8 cellular contexts compared by ENCODE assay signal in genomic region chr3:48684480-48685143, GRCh38. TPM values are rescaled to one million over a fixed set of nuclear protein-coding genes. Genes with fewer than 3 reads are reported as not detected.
DNase-seq lines count a peak whose midpoint lies in the region; ATAC-seq and TF ChIP-seq lines count a peak whose summit lies in the region.

No MANE protein-coding gene starts in this region.

- H3K9me3 ChIP-seq in left ventricle myocardium inferior (replicated peaks) (no peaks in the 10 kb centered on the region), smooth muscle cell (replicated peaks; ENCODE audit: low read depth) (no peaks in the 10 kb centered on the region)

- peaks cover 15% of the 10 kb centered on the region for H3K79me2 ChIP-seq in smooth muscle cell (ENCODE audit: low read depth)

- H4K20me1 ChIP-seq in smooth muscle cell (ENCODE audit: low read depth): peaks cover 28% of the 10 kb centered on the region

- TF ChIP-seq CTCF in WTC11 (IDR thresholded peaks at IDR 0.05) (no peak), left ventricle myocardium inferior (IDR thresholded peaks at IDR 0.05; ENCODE audit: borderline replicate concordance) (no peak), smooth muscle cell (IDR thresholded peaks at IDR 0.05; ENCODE audit: borderline replicate concordance, insufficient read depth, poor library complexity, severe bottlenecking) (no peak)

- ATAC-seq in Right ventricle myocardium inferior (peak; percentile 30), WTC11 (no peak)

- H3K27me3 Mint-ChIP-seq in WTC11 (ENCODE audit: low read depth): no peaks in the 10 kb centered on the region

- intact Hi-C loops in Right ventricle myocardium inferior (cut with DNase I): loop anchor here (2.0 kb wide), 3 partner anchors 32 to 56 kb away; partner anchors contain the start of genes IP6K2 and SLC26A6
- intact Hi-C loops in cardiac septum (cut with DNase I): loop anchor here (2.0 to 5.0 kb wide), 2 partner anchors 50 to 163 kb away; partner anchors contain the start of genes PRKAR2A and SLC26A6
- intact Hi-C loops in left ventricle myocardium inferior (cut with micrococcal nuclease): no loop called here

- H3F3A ChIP-seq in smooth muscle cell (ENCODE audit: low read depth): peaks cover 25% of the 10 kb centered on the region

- 74% methylated on average over 7 of the region's 7 CpGs for WGBS in smooth muscle cell (ENCODE audit: low lambda C conversion rate)

- peak overlapping the region; percentile 89 for H3K4me3 Mint-ChIP-seq in WTC11

- no peak overlapping the region for H3K9ac ChIP-seq in smooth muscle cell (ENCODE audit: low read depth)

- peak; percentile 80 for DNase-seq in Right ventricle myocardium inferior (ENCODE audit: missing footprints)
- no peak for DNase-seq in cardiac septum (ENCODE audit: low spot score)
- no peak for DNase-seq in WTC11 (ENCODE audit: low spot score)
- peak; percentile 68 for DNase-seq in left ventricle myocardium inferior
- DNase-seq in smooth muscle cell (lab: John Stamatoyannopoulos, UW; ENCODE audit: unreplicated experiment): no peak
- no peak for DNase-seq in stimulated activated naive CD4-positive, alpha-beta T cell (lab: John Stamatoyannopoulos, UW)
- no peak for DNase-seq in ureter (ENCODE audit: low spot score)
- DNase-seq in NCI-H1105 (lab: John Stamatoyannopoulos, UW): no peak

- CTCF ChIA-PET in WTC11 (lab: Charles Lee): interaction anchor here (0.7 to 2.4 kb wide), 8 partner anchors 20 to 409 kb away, joined by 3 to 13 read pairs (median 4); partner anchors contain the start of genes IP6K2, QRICH1 and SLC26A6

- POLR2A ChIA-PET in WTC11 (lab: Charles Lee): interaction anchor here (0.9 to 1.3 kb wide), 3 partner anchors 11 to 32 kb away, joined by 3 to 8 read pairs (median 4); partner anchors contain the start of gene IP6K2

- no peak overlapping the region; the same call in 1 of the 2 replicates for H3K27ac Mint-ChIP-seq in WTC11

- peaks cover 52% of the 10 kb centered on the region for H3K36me3 Mint-ChIP-seq in WTC11

- peak overlapping the region; percentile 94 for H3K27ac ChIP-seq in left ventricle myocardium inferior (replicated peaks)
- H3K27ac ChIP-seq in smooth muscle cell (ENCODE audit: low read depth): no peak overlapping the region

- H3K4me1 ChIP-seq in left ventricle myocardium inferior (peaks cover 56% of the 10 kb centered on the region), smooth muscle cell (ENCODE audit: low read depth) (peaks cover 11% of the 10 kb centered on the region)

- no peak overlapping the region for H2AFZ ChIP-seq in smooth muscle cell (ENCODE audit: low read depth)

- H3K4me1 Mint-ChIP-seq in WTC11: peaks cover 16% of the 10 kb centered on the region

- H3K4me2 ChIP-seq in smooth muscle cell: peak overlapping the region; percentile 94

- peak overlapping the region; percentile 99 for H3K4me3 ChIP-seq in left ventricle myocardium inferior
- H3K4me3 ChIP-seq in smooth muscle cell: peak overlapping the region; percentile 94

- peaks cover 55% of the 10 kb centered on the region for H3K36me3 ChIP-seq in left ventricle myocardium inferior
- no peaks in the 10 kb centered on the region for H3K36me3 ChIP-seq in smooth muscle cell (ENCODE audit: low read depth)

- H3K27me3 ChIP-seq in left ventricle myocardium inferior (ENCODE audit: low read depth) (no peaks in the 10 kb centered on the region), smooth muscle cell (ENCODE audit: low read depth) (no peaks in the 10 kb centered on the region)

- no peaks in the 10 kb centered on the region for H3K9me3 Mint-ChIP-seq in WTC11

TF ChIP-seq in WTC11, 78 proteins besides CTCF, POLR2A, EP300 and RAD21:
- TF ChIP-seq FOXP1 (CRISPR knock-in tag; IDR thresholded peaks at IDR 0.05; ENCODE audit: borderline replicate concordance) (no peak), ZNF423 (CRISPR knock-in tag; IDR thresholded peaks at IDR 0.05) (no peak), NR1H2 (CRISPR knock-in tag; IDR thresholded peaks at IDR 0.05) (no peak), TCF7 (CRISPR knock-in tag; IDR thresholded peaks at IDR 0.05; ENCODE audit: low read depth) (no peak)

RNA-seq across cellular contexts. Expression of gene NCKIPSD, which starts 1.1 kb away (rescaled TPM):
- 15.4 TPM for total RNA-seq in Right ventricle myocardium inferior
- 22.5 TPM for total RNA-seq in cardiac septum
- total RNA-seq in WTC11 (2021): 40.1 to 50.1 TPM (median 47.1 TPM) in 3 replicates
- total RNA-seq in left ventricle myocardium inferior: 17.0 TPM
- 18.3 and 21.6 TPM in 2 replicates for total RNA-seq in smooth muscle cell
- polyA plus RNA-seq in smooth muscle cell: 13.8 and 21.9 TPM in 2 replicates
- total RNA-seq in ureter: 21.6 TPM

RNA-seq across cellular contexts. Expression of gene CELSR3, which starts 21.9 kb away (rescaled TPM):
- total RNA-seq in Right ventricle myocardium inferior (0.38 TPM), cardiac septum (0.22 TPM), WTC11 (2021) (27.9 to 35.7 TPM (median 32.7 TPM) in 3 replicates), left ventricle myocardium inferior (0.14 TPM), smooth muscle cell (2.5 and 3.1 TPM in 2 replicates), ureter (1.5 TPM)
- polyA plus RNA-seq in smooth muscle cell: 1.5 and 2.4 TPM in 2 replicates

RNA-seq across cellular contexts. Expression of gene IP6K2, which starts 32.4 kb away (rescaled TPM):
- 29.3 TPM for total RNA-seq in Right ventricle myocardium inferior
- total RNA-seq in cardiac septum: 23.9 TPM
- total RNA-seq in WTC11 (2021): 113 to 123 TPM (median 114 TPM) in 3 replicates
- 23.5 TPM for total RNA-seq in left ventricle myocardium inferior
- total RNA-seq in smooth muscle cell: 106 and 119 TPM in 2 replicates
- 113 and 124 TPM in 2 replicates for polyA plus RNA-seq in smooth muscle cell
- 97.0 TPM for total RNA-seq in ureter

RNA-seq across cellular contexts. Expression of gene SLC26A6, which starts 49.4 kb away (rescaled TPM):
- total RNA-seq in Right ventricle myocardium inferior (14.1 TPM), cardiac septum (8.9 TPM), WTC11 (2021) (57.2 to 58.9 TPM (median 57.8 TPM) in 3 replicates), left ventricle myocardium inferior (12.9 TPM), smooth muscle cell (28.4 and 29.4 TPM in 2 replicates), ureter (12.3 TPM)
- 34.8 and 42.4 TPM in 2 replicates for polyA plus RNA-seq in smooth muscle cell

Comparison
In these comparisons a context has a peak if more than half of its experiments do, and no peak if none do; other contexts are left out.
1. DNase-seq: peak in Right ventricle myocardium inferior (single experiment) and left ventricle myocardium inferior (single experiment); none in cardiac septum (single experiment), WTC11 (single experiment), smooth muscle cell (single experiment), stimulated activated naive CD4-positive, alpha-beta T cell (0 of 6), ureter (single experiment) and NCI-H1105 (single experiment).